8 cellular contexts compared by ENCODE assay signal in the genomic region with DNA sequence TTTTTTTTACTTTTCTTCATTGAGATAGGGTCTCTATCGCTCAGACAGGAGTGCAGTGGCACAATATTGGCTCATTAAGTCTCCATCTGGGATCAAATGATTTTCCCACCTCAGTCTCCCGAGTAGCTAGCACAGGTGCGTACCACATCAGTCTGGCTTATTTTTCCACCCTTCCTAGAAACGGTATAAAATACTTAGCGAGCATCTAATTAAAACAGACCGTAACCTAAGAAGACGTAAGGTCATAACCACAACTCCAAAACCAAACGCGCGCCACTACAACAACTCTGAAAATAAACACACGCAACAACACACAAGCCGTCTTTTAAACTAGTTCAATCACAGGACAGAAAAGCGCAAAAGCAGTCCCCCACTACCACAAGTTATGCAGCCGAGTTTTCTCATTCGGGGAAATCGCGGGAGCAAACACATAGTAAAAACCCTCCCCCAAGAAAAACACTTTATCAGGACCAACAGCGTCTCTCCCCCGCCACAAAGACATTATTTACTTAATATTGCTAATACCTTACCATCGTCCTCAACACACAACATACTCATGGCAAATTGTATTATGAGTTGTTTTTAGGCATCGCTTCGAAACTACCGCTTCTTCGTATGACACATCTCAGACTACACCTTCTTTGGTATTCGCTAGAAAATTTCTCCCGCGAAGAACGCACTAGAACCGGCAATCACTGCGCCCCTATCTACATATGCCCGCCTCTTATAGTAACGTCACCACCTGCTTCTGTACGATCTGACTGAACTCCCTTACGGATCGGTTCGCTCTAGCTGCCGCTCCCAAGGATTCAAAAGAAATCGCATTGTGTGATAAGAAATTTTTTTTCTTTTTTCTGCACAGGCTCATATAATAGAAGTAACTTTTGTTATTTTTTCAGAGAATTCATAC. TPM values are rescaled to one million over a fixed set of nuclear protein-coding genes. Genes with fewer than 3 reads are reported as not detected.
DNase-seq lines count a peak whose midpoint lies in the region; ATAC-seq and TF ChIP-seq lines count a peak whose summit lies in the region.

No MANE protein-coding gene starts in this region.

- H3K27me3 Mint-ChIP-seq in Caco-2 (ENCODE audit: insufficient read depth, unreplicated experiment): peaks cover 3% of the 10 kb centered on the region

- H3K36me3 ChIP-seq in Caco-2 (ENCODE audit: control insufficient read depth, insufficient read depth, low read length): no peaks in the 10 kb centered on the region
- H3K36me3 ChIP-seq in OCI-LY3 (replicated peaks; ENCODE audit: low read depth, low read length): no peaks in the 10 kb centered on the region
- H3K36me3 ChIP-seq in mucosa of stomach (ENCODE audit: control insufficient read depth, insufficient read depth, low read length): no peaks in the 10 kb centered on the region

- H3K4me3 Mint-ChIP-seq in Caco-2 (ENCODE audit: unreplicated experiment): peak overlapping the region; percentile 70

- POLR2A ChIA-PET in Caco-2 (lab: Charles Lee): interaction anchor here (0.6 to 3.1 kb wide), 3 partner anchors 20 to 33 kb away, joined by 3 to 34 read pairs (median 3); a partner anchor contains a TSS

- CTCF ChIA-PET in Caco-2 (lab: Charles Lee): interaction anchor here (0.5 to 1.0 kb wide), 2 partner anchors 35 to 71 kb away, joined by 3 to 6 read pairs; no protein-coding TSS in a partner anchor

- intact Hi-C loops in Caco-2 (cut with micrococcal nuclease; ENCODE audit: unreplicated experiment): loop anchor here (1.0 kb wide), 5 partner anchors 20 to 141 kb away; a partner anchor contains a TSS

- H3K36me3 Mint-ChIP-seq in Caco-2 (ENCODE audit: insufficient read depth, unreplicated experiment): peaks cover 14% of the 10 kb centered on the region

- peak overlapping the region; percentile 43 for H3K4me3 ChIP-seq in Caco-2 (ENCODE audit: low read depth, low read length)
- peak overlapping the region; percentile 83 for H3K4me3 ChIP-seq in OCI-LY3 (ENCODE audit: low read length)
- peak overlapping the region; percentile 56 for H3K4me3 ChIP-seq in mucosa of stomach (ENCODE audit: low read length)

- peaks cover 11% of the 10 kb centered on the region for H3K4me1 Mint-ChIP-seq in Caco-2 (ENCODE audit: low read depth, unreplicated experiment)

- no peaks in the 10 kb centered on the region for H4K20me1 ChIP-seq in OCI-LY3 (ENCODE audit: insufficient read depth, low read length)

- H3K9me3 ChIP-seq in Caco-2 (no peaks in the 10 kb centered on the region), OCI-LY3 (ENCODE audit: insufficient read depth, low read length) (no peaks in the 10 kb centered on the region), mucosa of stomach (ENCODE audit: control insufficient read depth, low read length) (no peaks in the 10 kb centered on the region)

- TF ChIP-seq CTCF in Caco-2 (IDR thresholded peaks at IDR 0.05; ENCODE audit: insufficient read depth in 1 of 2, low read depth in 1 of 2, low read length in 1 of 2, severe bottlenecking in 1 of 2, unreplicated experiment in 1 of 2) (no peak), OCI-LY3 (IDR thresholded peaks at IDR 0.05; ENCODE audit: low read depth, low read length) (no peak)

- H2AFZ ChIP-seq in OCI-LY3 (ENCODE audit: low read depth, low read length): peak overlapping the region; percentile 44

- no peaks in the 10 kb centered on the region for H3K79me2 ChIP-seq in OCI-LY3 (ENCODE audit: low read length)

- H3K4me1 ChIP-seq in Caco-2 (no peaks in the 10 kb centered on the region), OCI-LY3 (ENCODE audit: low read length) (peaks cover 5% of the 10 kb centered on the region), mucosa of stomach (ENCODE audit: control insufficient read depth, insufficient read depth, low read length) (no peaks in the 10 kb centered on the region)

- H3K27ac ChIP-seq in OCI-LY3 (ENCODE audit: low read length): peak overlapping the region; percentile 80

- H3K4me2 ChIP-seq in OCI-LY3 (ENCODE audit: low read length): peak overlapping the region; percentile 65

- peak overlapping the region; percentile 99 for H3K27ac Mint-ChIP-seq in Caco-2 (ENCODE audit: unreplicated experiment)

- peaks cover 9% of the 10 kb centered on the region for H3K9me3 Mint-ChIP-seq in Caco-2 (ENCODE audit: unreplicated experiment)

- peak; percentile 69 for ATAC-seq in GM21390 (IDR thresholded peaks at IDR 0.05; ENCODE audit: unreplicated experiment)
- peak; percentile 93 for ATAC-seq in esophagus mucosa

- peak overlapping the region; percentile 66 for H3K9ac ChIP-seq in OCI-LY3 (ENCODE audit: low read length)
- H3K9ac ChIP-seq in mucosa of stomach (ENCODE audit: low read length): peak overlapping the region; percentile 89

- peak; percentile 90 to 96 for DNase-seq in Caco-2
- peak; percentile 70 for DNase-seq in HuH-7 (ENCODE audit: low spot score)
- peak; percentile 74 for DNase-seq in activated T-cell treated with anti-CD3 and anti-CD28 coated beads, Interleukin-2, amount 50 U/mL, for 1 hour
- DNase-seq in stimulated activated CD8-positive, alpha-beta memory T cell treated with anti-CD3 and anti-CD28 coated beads, Interleukin-4, amount 100 ng/mL, for 4 hours (ENCODE audit: low read depth in 2 of 2, low spot score in 1 of 2): peak; percentile 41 to 45

- BruUV-seq in Caco-2 (replicated peaks; lab: Mats Ljungman, UMichigan): TSS peak; percentile 99

- H3K27me3 ChIP-seq in Caco-2 (replicated peaks; ENCODE audit: control insufficient read depth, insufficient read depth, low read length) (no peaks in the 10 kb centered on the region), OCI-LY3 (ENCODE audit: low read depth, low read length) (no peaks in the 10 kb centered on the region), mucosa of stomach (ENCODE audit: control insufficient read depth, insufficient read depth, low read length) (no peaks in the 10 kb centered on the region)

RNA-seq across cellular contexts. Expression of a gene that starts 32.8 kb away (rescaled TPM):
- 0.30 and 0.54 TPM in 2 replicates for total RNA-seq in Caco-2 (2022)
- 0.24 TPM for total RNA-seq in esophagus mucosa

RNA-seq across cellular contexts. Expression of a gene that starts 33.3 kb away (rescaled TPM):
- 59.0 and 61.2 TPM in 2 replicates for total RNA-seq in Caco-2 (2022)
- total RNA-seq in esophagus mucosa: 15.1 TPM

Comparison
In these comparisons a context has a peak if more than half of its experiments do, and no peak if none do; other contexts are left out.
1. Peak in every context shown above with its lines: DNase-seq, ATAC-seq, H3K4me3 ChIP-seq and H3K27ac ChIP-seq.
2. DNase-seq: peak in every context shown above with its lines; median percentile 93 in Caco-2; 74 in activated T-cell treated with anti-CD3 and anti-CD28 coated beads, Interleukin-2, amount 50 U/mL, for 1 hour; 70 in HuH-7; 43 in stimulated activated CD8-positive, alpha-beta memory T cell treated with anti-CD3 and anti-CD28 coated beads, Interleukin-4, amount 100 ng/mL, for 4 hours.